ENCODE assay signal across 27 cellular contexts in the genomic region with DNA sequence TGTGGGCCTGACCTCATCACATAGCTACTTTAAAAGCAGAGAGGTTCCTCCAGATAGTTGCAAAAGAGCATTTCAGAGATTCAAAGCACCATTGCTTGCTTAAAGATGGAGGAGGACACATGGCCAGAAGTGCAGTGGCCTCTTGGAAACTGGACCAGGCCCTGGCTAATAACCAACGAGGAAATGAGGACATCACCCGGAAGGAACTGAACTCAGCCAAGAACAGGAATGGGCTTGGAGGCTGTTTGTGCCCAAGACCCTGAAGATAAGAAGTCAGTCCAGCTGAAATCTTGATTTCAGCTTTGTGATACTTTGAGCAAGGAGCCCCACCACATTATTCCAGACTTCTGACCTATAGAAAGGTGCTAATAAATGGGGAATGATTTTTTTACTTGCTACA.
"Had no signal": no experiment of that assay in that cellular context is flagged by ENCODE, and none has a peak within 500 bp of the region (broad histone marks: within the 10 kb centered on the region; RNA-seq: fewer than 3 reads in every experiment).

No MANE protein-coding gene starts in this region.

- H3K9me3 ChIP-seq: ascending aorta, Peyer's patch, SJSA1, SK-N-SH had no signal

- DNase-seq: activated CD4-positive, alpha-beta T cell treated with anti-CD3 and anti-CD28 coated beads, Interleukin-2, amount 10 ng/mL, durations not matched to agents 24 days and 14 days; activated CD4-positive, alpha-beta T cell treated with anti-CD3 and anti-CD28 coated beads, Interleukin-2, amount 50 U/mL, for 4 hours; activated CD8-positive, alpha-beta T cell treated with anti-CD3 and anti-CD28 coated beads for 36 hours; activated effector memory CD4-positive, alpha-beta T cell treated with anti-CD3 and anti-CD28 coated beads, Interleukin-2, amount 50 U/mL, for 16 hours; activated naive CD4-positive, alpha-beta T cell; activated naive CD4-positive, alpha-beta T cell treated with anti-CD3 and anti-CD28 coated beads, Interleukin-2, amount 50 U/mL, for 16 hours; activated naive CD8-positive, alpha-beta T cell treated with anti-CD3 and anti-CD28 coated beads, Interleukin-2, amount 10 ng/mL, durations not matched to agents 7 days and 5 days; activated T-cell treated with anti-CD3 and anti-CD28 coated beads, Interleukin-2, amount 50 U/mL, for 1 hour; activated T-cell treated with anti-CD3 and anti-CD28 coated beads, Interleukin-2, amount 50 U/mL, for 72 hours; amygdala; KG1; NCI-H1436 treated with DMSO at 0.1 percent for 48 hours; NCI-H1694 treated with DMSO at 0.1 percent for 48 hours; NCI-H2029; NCI-H345; NCI-H524 treated with DMSO at 0.1 percent for 48 hours; NK-92 treated with Interleukin-12 subunit alpha and Interleukin-12 subunit beta, amount 100 ng/mL, for 24 hours; PC-3; Peyer's patch; RPMI8226; SHP77 treated with DMSO at 0.1 percent for 48 hours; SK-N-SH; WERI-Rb-1 had no signal

- H3K36me3 ChIP-seq: ascending aorta, cardiac muscle cell, Peyer's patch, SJSA1, WERI-Rb-1 had no signal

- H3K27me3 ChIP-seq: ascending aorta, cardiac muscle cell, Peyer's patch, SJSA1 had no signal

- H3K27ac ChIP-seq: ascending aorta, cardiac muscle cell, Peyer's patch, SJSA1, WERI-Rb-1 had no signal

- ATAC-seq: activated CD8-positive, alpha-beta T cell treated with anti-CD3 and anti-CD28 coated beads for 36 hours; activated T-cell treated with anti-CD3 and anti-CD28 coated beads, Interleukin-2, amount 50 U/mL, for 72 hours; activated T-helper 17 cell treated with anti-CD3 and anti-CD28 coated beads, Interleukin-2, amount 50 U/mL, for 72 hours; PC-3 had no signal

- H3K4me1 ChIP-seq: ascending aorta, Peyer's patch, SJSA1 had no signal

- H3K4me3 ChIP-seq: ascending aorta, cardiac muscle cell, Peyer's patch, SJSA1 had no signal

- H3K4me2 ChIP-seq: SK-N-SH had no signal
